15 cellular contexts compared by ENCODE assay signal in genomic region chr15:92112711-92113110, GRCh38.
A peak's percentile ranks its signal among the peaks of the same experiment; 100 is the strongest.
DNase-seq lines count a peak whose midpoint lies in the region; ATAC-seq and TF ChIP-seq lines count a peak whose summit lies in the region.
"Had no signal": no experiment of that assay in that cellular context is flagged by ENCODE, and none has a peak within 500 bp of the region (broad histone marks: within the 10 kb centered on the region; RNA-seq: fewer than 3 reads in every experiment).

No MANE protein-coding gene starts in this region.

- no peak for TF ChIP-seq CTCF in dorsolateral prefrontal cortex (IDR thresholded peaks at IDR 0.05 in 54 of 56, conservative IDR thresholded peaks at IDR 0.05 in 2 of 56; ENCODE audit: low read depth in 1 of 56, partially characterized antibody in 56 of 56)
- TF ChIP-seq CTCF in mucosa of descending colon (IDR thresholded peaks at IDR 0.05): no peak
- TF ChIP-seq CTCF in adrenal gland (IDR thresholded peaks at IDR 0.05): no peak

- H3K27me3 ChIP-seq in dorsolateral prefrontal cortex (no peaks in the 10 kb centered on the region), adrenal gland (no peaks in the 10 kb centered on the region)
- H3K27me3 ChIP-seq: BE2C had no signal

- no peak for ATAC-seq in mucosa of descending colon
- ATAC-seq: GM23338 had no signal

- TF ChIP-seq POLR2A in adrenal gland (IDR thresholded peaks at IDR 0.05): no peak

- intact Hi-C loops in dorsolateral prefrontal cortex (cut with DNase I): loop anchor here in 1 of 2 donors (2.0 kb wide), 1 partner anchor 14 kb away; no protein-coding TSS in a partner anchor
- intact Hi-C loops in mucosa of descending colon (cut with DNase I, micrococcal nuclease): no loop called here
- intact Hi-C loops in adrenal gland (cut with DNase I): no loop called here

- H3K9me3 ChIP-seq in mucosa of descending colon (no peaks in the 10 kb centered on the region), adrenal gland (replicated peaks in 1 of 3) (no peaks in the 10 kb centered on the region)
- H3K9me3 ChIP-seq: BE2C, Caco-2 had no signal

- H3K36me3 ChIP-seq in mucosa of descending colon (ENCODE audit: low read depth) (no peaks in the 10 kb centered on the region), adrenal gland (replicated peaks in 1 of 2) (no peaks in the 10 kb centered on the region)
- H3K36me3 ChIP-seq: BE2C had no signal

- H3K4me3 ChIP-seq in dorsolateral prefrontal cortex: peak overlapping the region in 2 of 59 donors; percentile 1 to 20
- no peak overlapping the region for H3K4me3 ChIP-seq in mucosa of descending colon
- no peak overlapping the region for H3K4me3 ChIP-seq in adrenal gland
- H3K4me3 ChIP-seq: GM23338 had no signal

- WGBS in adrenal gland, 4 donors: 89 to 96% (median 95%) methylated on average over 3 of the region's 3 CpGs

- peak overlapping the region in 35 of 59 donors; percentile 1 to 76 (median 51) for H3K27ac ChIP-seq in dorsolateral prefrontal cortex
- peak overlapping the region; percentile 62 for H3K27ac ChIP-seq in substantia nigra (ENCODE audit: low read depth, low read length, poor library complexity, severe bottlenecking)
- no peak overlapping the region for H3K27ac ChIP-seq in adrenal gland

- DNase-seq in COLO829 (ENCODE audit: low spot score): peak; percentile 58
- no peak for DNase-seq in dorsolateral prefrontal cortex
- peak; percentile 61 for DNase-seq in medulla oblongata (ENCODE audit: extremely low spot score)
- peak in 8 of 49 donors; percentile 10 to 51 (median 16) for DNase-seq in substantia nigra (lab: John Stamatoyannopoulos, UW)
- DNase-seq in mucosa of descending colon: no peak
- no peak for DNase-seq in NOMO-1 (lab: John Stamatoyannopoulos, UW; ENCODE audit: unreplicated experiment in 2 of 2)
- DNase-seq in A172 (ENCODE audit: low spot score): no peak
- no peak for DNase-seq in adrenal gland
- DNase-seq: 8988T; BE2C; Caco-2; CD4-positive, CD25-positive, alpha-beta regulatory T cell; CD8-positive, alpha-beta memory T cell; HCEC 1CT had no signal

- no peaks in the 10 kb centered on the region for H3K4me1 ChIP-seq in mucosa of descending colon (ENCODE audit: low read depth)
- H3K4me1 ChIP-seq in adrenal gland (replicated peaks in 1 of 2): peaks cover 16 to 18% of the 10 kb centered on the region in 2 donors
- H3K4me1 ChIP-seq: BE2C, Caco-2 had no signal

Comparison
In these comparisons a context has a peak if more than half of its experiments do, and no peak if none do; other contexts are left out.
1. DNase-seq: peak in COLO829 (single experiment) and medulla oblongata (single experiment); none in dorsolateral prefrontal cortex (0 of 10), mucosa of descending colon (0 of 3), NOMO-1 (0 of 2), A172 (single experiment) and adrenal gland (0 of 7).
2. H3K27ac ChIP-seq: peak in dorsolateral prefrontal cortex (35 of 59) and substantia nigra (single experiment); none in adrenal gland (0 of 5).